ENCODE assay signal across 19 cellular contexts in genomic region chr7:28136420-28136819, GRCh38. TPM values are rescaled to one million over a fixed set of nuclear protein-coding genes. Genes with fewer than 3 reads are reported as not detected.
DNase-seq lines count a peak whose midpoint lies in the region; ATAC-seq lines count a peak whose summit lies in the region.
"Had no signal": no experiment of that assay in that cellular context is flagged by ENCODE, and none has a peak within 500 bp of the region (broad histone marks: within the 10 kb centered on the region; RNA-seq: fewer than 3 reads in every experiment).

No MANE protein-coding gene starts in this region.

- CTCF ChIA-PET in CD4-positive, alpha-beta memory T cell (lab: Charles Lee; ENCODE audit: partially characterized antibody): interaction anchor here (1.8 kb wide), 1 partner anchor 38 kb away, joined by 4 read pairs; no protein-coding TSS in a partner anchor

- no peak overlapping the region for H3K27ac ChIP-seq in CD4-positive, alpha-beta memory T cell (ENCODE audit: low read depth, low read length)
- peak overlapping the region; percentile 65 for H3K27ac ChIP-seq in muscle layer of colon (ENCODE audit: low read depth, low read length)

- no peak overlapping the region for H3K9ac ChIP-seq in muscle layer of colon (ENCODE audit: low read length)

- POLR2A ChIA-PET in CD4-positive, alpha-beta memory T cell (lab: Charles Lee; ENCODE audit: partially characterized antibody): no interaction called here

- H3K9me3 ChIP-seq in CD4-positive, alpha-beta memory T cell (ENCODE audit: control insufficient read depth in 1 of 2, low read length in 2 of 2): no peaks in the 10 kb centered on the region
- H3K9me3 ChIP-seq in T-helper 17 cell (ENCODE audit: control insufficient read depth, low read length, poor library complexity, severe bottlenecking) (no peaks in the 10 kb centered on the region), muscle layer of colon (ENCODE audit: low read length) (no peaks in the 10 kb centered on the region)

- intact Hi-C loops in CD4-positive, alpha-beta memory T cell (cut with micrococcal nuclease): no loop called here

- peaks cover 15 to 34% (median 30%) of the 10 kb centered on the region in 4 donors for H3K4me1 Mint-ChIP-seq in CD4-positive, alpha-beta memory T cell
- peaks cover 30% of the 10 kb centered on the region for H3K4me1 Mint-ChIP-seq in T-helper 17 cell
- peaks cover 48% of the 10 kb centered on the region for H3K4me1 Mint-ChIP-seq in stimulated activated naive CD8-positive, alpha-beta T cell treated with anti-CD3 and anti-CD28 coated beads, Interleukin-15, Interleukin-2, amounts not matched to agents 100 ng/mL and 50 ng/mL, for 24 hours (ENCODE audit: low read depth)

- DNase-seq in CD4-positive, alpha-beta memory T cell: no peak
- no peak for DNase-seq in T-helper 17 cell
- no peak for DNase-seq in KG1 (lab: John Stamatoyannopoulos, UW)
- DNase-seq in OCI-M2 (lab: John Stamatoyannopoulos, UW; ENCODE audit: unreplicated experiment): no peak
- DNase-seq: CD8-positive, alpha-beta T cell; DND-41; GDM1; MV-4-11; NCI-H1436; NCI-H2029 treated with DMSO at 0.1 percent for 48 hours; NCI-H510A; RPMI8226 had no signal

- peak overlapping the region in 1 of 8 donors; percentile 18 for H3K4me3 Mint-ChIP-seq in CD4-positive, alpha-beta memory T cell
- H3K4me3 Mint-ChIP-seq in T-helper 17 cell: no peak overlapping the region
- H3K4me3 Mint-ChIP-seq in stimulated activated naive CD8-positive, alpha-beta T cell treated with anti-CD3 and anti-CD28 coated beads, Interleukin-15, Interleukin-2, amounts not matched to agents 100 ng/mL and 50 ng/mL, for 24 hours: peak overlapping the region; percentile 28
- H3K4me3 Mint-ChIP-seq: B cell; CD8-positive, alpha-beta T cell; IgD-negative memory B cell had no signal

- H3K27ac Mint-ChIP-seq in CD4-positive, alpha-beta memory T cell: peak overlapping the region in 5 of 7 donors; percentile 10 to 62 (median 45)
- peak overlapping the region; percentile 79 for H3K27ac Mint-ChIP-seq in T-helper 17 cell
- H3K27ac Mint-ChIP-seq in stimulated activated naive CD8-positive, alpha-beta T cell treated with anti-CD3 and anti-CD28 coated beads, Interleukin-15, Interleukin-2, amounts not matched to agents 100 ng/mL and 50 ng/mL, for 24 hours: peak overlapping the region; percentile 65
- H3K27ac Mint-ChIP-seq: B cell; CD8-positive, alpha-beta T cell; IgD-negative memory B cell had no signal

- no peak for ATAC-seq in T-helper 17 cell
- no peak for ATAC-seq in GM19463 (IDR thresholded peaks at IDR 0.05; ENCODE audit: unreplicated experiment)
- ATAC-seq: CD8-positive, alpha-beta T cell; HCT116 had no signal

- peaks cover 0 to 12% of the 10 kb centered on the region in 2 donors for H3K36me3 Mint-ChIP-seq in CD4-positive, alpha-beta memory T cell
- peaks cover 2% of the 10 kb centered on the region for H3K36me3 Mint-ChIP-seq in T-helper 17 cell (ENCODE audit: low read depth)
- H3K36me3 Mint-ChIP-seq in stimulated activated naive CD8-positive, alpha-beta T cell treated with anti-CD3 and anti-CD28 coated beads, Interleukin-15, Interleukin-2, amounts not matched to agents 100 ng/mL and 50 ng/mL, for 24 hours (ENCODE audit: low read depth): peaks cover 24% of the 10 kb centered on the region
- H3K36me3 Mint-ChIP-seq: CD8-positive, alpha-beta T cell had no signal

- H3K27me3 ChIP-seq in CD4-positive, alpha-beta memory T cell (ENCODE audit: insufficient read depth, low read length): no peaks in the 10 kb centered on the region
- no peaks in the 10 kb centered on the region for H3K27me3 ChIP-seq in muscle layer of colon (ENCODE audit: control insufficient read depth in 1 of 2, insufficient read depth in 2 of 2, low read length in 2 of 2)

- H3K27me3 Mint-ChIP-seq in CD4-positive, alpha-beta memory T cell: no peaks in the 10 kb centered on the region
- H3K27me3 Mint-ChIP-seq in T-helper 17 cell: no peaks in the 10 kb centered on the region
- no peaks in the 10 kb centered on the region for H3K27me3 Mint-ChIP-seq in stimulated activated naive CD8-positive, alpha-beta T cell treated with anti-CD3 and anti-CD28 coated beads, Interleukin-15, Interleukin-2, amounts not matched to agents 100 ng/mL and 50 ng/mL, for 24 hours
- H3K27me3 Mint-ChIP-seq: B cell, IgD-negative memory B cell had no signal

- H3K4me3 ChIP-seq in CD4-positive, alpha-beta memory T cell (ENCODE audit: low read length in 2 of 2): no peak overlapping the region
- H3K4me3 ChIP-seq in muscle layer of colon (ENCODE audit: low read depth in 1 of 2, low read length in 2 of 2): no peak overlapping the region

- H3K4me1 ChIP-seq in CD4-positive, alpha-beta memory T cell (ENCODE audit: insufficient read depth, low read length): peaks cover 13% of the 10 kb centered on the region
- H3K4me1 ChIP-seq in muscle layer of colon (ENCODE audit: insufficient read depth, low read length): peaks cover 60% of the 10 kb centered on the region

- no peaks in the 10 kb centered on the region for H3K36me3 ChIP-seq in CD4-positive, alpha-beta memory T cell (ENCODE audit: insufficient read depth, low read length)
- H3K36me3 ChIP-seq in muscle layer of colon (ENCODE audit: insufficient read depth, low read length): no peaks in the 10 kb centered on the region

- H3K9me3 Mint-ChIP-seq in CD4-positive, alpha-beta memory T cell: peaks cover 0 to 1% (median 0%) of the 10 kb centered on the region in 8 donors
- no peaks in the 10 kb centered on the region for H3K9me3 Mint-ChIP-seq in stimulated activated naive CD8-positive, alpha-beta T cell treated with anti-CD3 and anti-CD28 coated beads, Interleukin-15, Interleukin-2, amounts not matched to agents 100 ng/mL and 50 ng/mL, for 24 hours
- H3K9me3 Mint-ChIP-seq: CD8-positive, alpha-beta T cell; IgD-negative memory B cell had no signal

RNA-seq across cellular contexts. Expression of gene JAZF1, which starts 44.2 kb away (rescaled TPM):
- 1 to 10 TPM; 4.6 to 8.3 TPM for total RNA-seq in CD4-positive, alpha-beta memory T cell
- 1 to 10 TPM; 3.7 to 4.7 TPM for polyA plus RNA-seq in CD4-positive, alpha-beta memory T cell
- total RNA-seq in T-helper 17 cell: 10 to 100 TPM; 12.4 to 13.4 TPM
- total RNA-seq: HT-29 had no signal
